In the genomic region with DNA sequence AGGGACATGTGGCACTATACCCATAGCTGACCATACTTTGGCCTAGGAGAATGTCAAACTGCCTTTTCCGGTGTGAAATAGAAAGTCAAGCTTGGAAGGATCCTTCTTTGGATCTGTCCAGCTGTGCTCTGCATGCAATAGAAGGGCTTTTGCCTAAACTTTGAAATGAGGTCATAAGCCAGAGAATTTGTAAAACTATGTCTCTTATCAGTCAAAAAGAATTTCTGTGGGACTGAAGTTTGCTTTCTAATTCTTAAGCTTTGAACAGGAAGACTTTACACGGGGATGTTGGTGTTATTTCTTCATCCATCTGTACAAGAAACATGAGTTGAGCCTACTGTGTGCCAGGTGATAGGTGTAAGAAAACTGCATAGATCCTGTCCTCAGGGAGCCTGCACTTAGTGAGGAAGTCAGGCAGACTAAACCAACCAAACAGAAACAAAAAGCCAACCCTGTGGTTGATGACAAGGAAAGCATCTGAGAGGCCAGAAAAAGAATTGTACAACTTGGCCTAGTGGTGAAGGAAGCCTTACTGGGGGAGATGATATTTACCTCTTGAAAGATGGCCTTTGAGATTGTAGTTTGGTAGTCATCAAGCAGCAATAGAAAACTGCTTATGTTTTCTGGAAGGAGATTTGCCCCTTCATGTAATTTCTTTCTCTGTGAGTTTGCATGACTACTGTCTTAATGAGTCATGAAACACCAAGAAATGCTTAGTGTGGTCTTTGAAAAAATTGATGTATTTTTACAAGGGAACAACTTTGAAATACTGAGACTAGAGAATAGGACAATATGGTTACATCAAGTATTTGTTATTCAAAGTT, we compare ENCODE assay signal across 14 cellular contexts. TPM values are rescaled to one million over a fixed set of nuclear protein-coding genes. Genes with fewer than 3 reads are reported as not detected.
DNase-seq lines count a peak whose midpoint lies in the region; ATAC-seq, FAIRE-seq and TF ChIP-seq lines count a peak whose summit lies in the region.
"Had no signal": no experiment of that assay in that cellular context is flagged by ENCODE, and none has a peak within 500 bp of the region (broad histone marks: within the 10 kb centered on the region; RNA-seq: fewer than 3 reads in every experiment).

No MANE protein-coding gene starts in this region.

- no peaks in the 10 kb centered on the region for H3K36me3 ChIP-seq in SK-N-SH (replicated peaks in 1 of 2; ENCODE audit: control insufficient read depth in 1 of 2, insufficient read depth in 2 of 2, low read length in 1 of 2)
- H3K36me3 ChIP-seq in K562 (ENCODE audit: control insufficient read depth, insufficient read depth, low read length) = no peaks in the 10 kb centered on the region
- no peaks in the 10 kb centered on the region for H3K36me3 ChIP-seq in tibial artery

- POLR2A ChIA-PET in SK-N-SH (lab: Yijun Ruan, JAX) = no interaction called here
- POLR2A ChIA-PET in K562 (lab: Yijun Ruan, JAX) = interaction anchor here (0.6 kb wide), 1 partner anchor 174 kb away, joined by 3 read pairs; no protein-coding TSS in a partner anchor

- H4K20me1 ChIP-seq in SK-N-SH (ENCODE audit: insufficient read depth) (no peaks in the 10 kb centered on the region), K562 (replicated peaks; ENCODE audit: control insufficient read depth, insufficient read depth, low read length) (no peaks in the 10 kb centered on the region)

- WGBS in SK-N-SH (ENCODE audit: low lambda C conversion rate) = 85% methylated on average over 2 of the region's 2 CpGs
- 3% methylated on average over 2 of the region's 2 CpGs for WGBS in K562 (ENCODE audit: insufficient coverage, low coverage, missing lambda C conversion rate)

- H3K27ac ChIP-seq in SK-N-SH (ENCODE audit: low read depth in 2 of 2, low read length in 1 of 2) (peak overlapping the region in 1 of 2 experiments; percentile 9; a peak in 2 of 4 replicates), K562 (ENCODE audit: extremely low read depth, low read depth, low read length) (no peak overlapping the region), tibial artery (peak overlapping the region; percentile 53 to 62)
- H3K27ac ChIP-seq: 22Rv1, parathyroid adenoma had no signal

- no peak overlapping the region for H3K9ac ChIP-seq in SK-N-SH
- no peak overlapping the region for H3K9ac ChIP-seq in K562 (ENCODE audit: insufficient read depth in 1 of 2, low read depth in 2 of 2, low read length in 2 of 2)
- H3K9ac ChIP-seq: parathyroid adenoma had no signal

- peaks cover 9% of the 10 kb centered on the region for H3F3A ChIP-seq in SK-N-SH (replicated peaks; ENCODE audit: insufficient read depth)

- TF ChIP-seq EP300 in SK-N-SH (IDR thresholded peaks at IDR 0.05; ENCODE audit: borderline replicate concordance in 1 of 2, low read depth in 1 of 2, low read length in 1 of 2) = no peak
- no peak for TF ChIP-seq EP300 in K562 (IDR thresholded peaks at IDR 0.05; ENCODE audit: low read length)

- H3K9me1 ChIP-seq in K562 (ENCODE audit: control insufficient read depth, insufficient read depth, low read length) = no peaks in the 10 kb centered on the region

- no TSS peak for BruUV-seq in K562 (replicated peaks; lab: Mats Ljungman, UMichigan)

- no peak overlapping the region for H3K4me3 ChIP-seq in SK-N-SH (ENCODE audit: low read depth in 2 of 2, low read length in 1 of 2)
- H3K4me3 ChIP-seq in K562 = no peak overlapping the region
- H3K4me3 ChIP-seq in tibial artery = no peak overlapping the region

- ATAC-seq in SK-N-SH treated with all-trans-retinoic acid at 6 μM for 48 hours (no peak), K562 (no peak), GM21367 (IDR thresholded peaks at IDR 0.05; ENCODE audit: unreplicated experiment) (no peak), HG02870 (IDR thresholded peaks at IDR 0.05; ENCODE audit: unreplicated experiment) (no peak)
- ATAC-seq: effector memory CD8-positive, alpha-beta T cell had no signal

- DNase-seq in SK-N-SH (no peak), K562 (ENCODE audit: extremely low read depth in 1 of 4, low spot score in 3 of 4) (no peak), hepatic stellate cell (ENCODE audit: low spot score) (peak; percentile 55), tibial artery (no peak), NCI-H524 treated with DMSO at 0.1 percent for 48 hours (lab: John Stamatoyannopoulos, UW) (no peak)
- DNase-seq: effector memory CD8-positive, alpha-beta T cell; NCI-H1436 had no signal

- H3K27me3 ChIP-seq in SK-N-SH (ENCODE audit: insufficient read depth) = no peaks in the 10 kb centered on the region
- H3K27me3 ChIP-seq in K562 (ENCODE audit: control insufficient read depth in 2 of 2, insufficient read depth in 2 of 2, low read length in 2 of 2) = 0 out of 5 replicates have a peak, but pooled peaks cover 0 to 3% of the 10 kb centered on the region in 2 experiments
- H3K27me3 ChIP-seq in tibial artery = no peaks in the 10 kb centered on the region

- FAIRE-seq in K562 (lab: Jason Lieb, UNC) = no peak
- FAIRE-seq: G401.6 had no signal

- H3K9me2 ChIP-seq in SK-N-SH = no peaks in the 10 kb centered on the region

- CTCF ChIA-PET in SK-N-SH (lab: Yijun Ruan, JAX) (interaction anchor here (0.7 kb wide), 1 partner anchor 780 kb away, joined by 3 read pairs; no protein-coding TSS in a partner anchor), K562 (lab: Yijun Ruan, JAX; ENCODE audit: low intra/inter-chr PET ratio) (no interaction called here)

- TF ChIP-seq RAD21 in SK-N-SH (IDR thresholded peaks at IDR 0.05; ENCODE audit: low read length) (no peak), K562 (CRISPR knock-in tag; conservative IDR thresholded peaks at IDR 0.05 in 1 of 2, IDR thresholded peaks at IDR 0.05 in 1 of 2) (no peak)

- no peak overlapping the region for H3K4me2 ChIP-seq in SK-N-SH
- no peak overlapping the region for H3K4me2 ChIP-seq in K562 (ENCODE audit: insufficient read depth, low read length)

- TF ChIP-seq CTCF in SK-N-SH (IDR thresholded peaks at IDR 0.05) (no peak), K562 (IDR thresholded peaks at IDR 0.05 in 2 of 3, conservative IDR thresholded peaks at IDR 0.05 in 1 of 3; ENCODE audit: insufficient read depth in 2 of 3, low read depth in 1 of 3, low read length in 3 of 3) (no peak), tibial artery (IDR thresholded peaks at IDR 0.05) (no peak)

- H3K4me1 ChIP-seq in SK-N-SH (ENCODE audit: control insufficient read depth in 1 of 2, insufficient read depth in 2 of 2, low read depth in 1 of 2, low read length in 1 of 2) = peaks cover 10 to 12% of the 10 kb centered on the region in 2 experiments
- H3K4me1 ChIP-seq in K562 (replicated peaks in 1 of 2; ENCODE audit: control insufficient read depth in 2 of 2, insufficient read depth in 2 of 2, low read length in 2 of 2) = no peaks in the 10 kb centered on the region; a peak in 1 of 5 replicates
- peaks cover 3 to 86% (median 43%) of the 10 kb centered on the region in 4 donors for H3K4me1 ChIP-seq in tibial artery
- H3K4me1 ChIP-seq: parathyroid adenoma had no signal

- in situ Hi-C loops in K562 (cut with MboI) = no loop called here

- H2AFZ ChIP-seq in SK-N-SH (ENCODE audit: low read depth) = no peak overlapping the region
- no peak overlapping the region for H2AFZ ChIP-seq in K562 (ENCODE audit: low read depth, low read length)
- H2AFZ ChIP-seq: parathyroid adenoma had no signal

- H3K79me2 ChIP-seq in SK-N-SH (ENCODE audit: insufficient read depth) = no peaks in the 10 kb centered on the region
- H3K79me2 ChIP-seq in K562 (ENCODE audit: control insufficient read depth, insufficient read depth, low read length) = no peaks in the 10 kb centered on the region
- H3K79me2 ChIP-seq: parathyroid adenoma had no signal

- H3K9me3 ChIP-seq in SK-N-SH (no peaks in the 10 kb centered on the region), K562 (replicated peaks; ENCODE audit: control insufficient read depth, insufficient read depth, low read depth, low read length) (no peaks in the 10 kb centered on the region), tibial artery (no peaks in the 10 kb centered on the region)

- intact Hi-C loops in K562 (cut with micrococcal nuclease) = loop anchor here (10.0 kb wide), 1 partner anchor 185 kb away; no protein-coding TSS in a partner anchor
- intact Hi-C loops in tibial artery (cut with DNase I; ENCODE audit: low total_unique reads) = no loop called here

- TF ChIP-seq POLR2A in K562 (conservative IDR thresholded peaks at IDR 0.05) = no peak

TF ChIP-seq in SK-N-SH, 30 proteins besides CTCF, POLR2A, EP300 and RAD21 (continues in another document):
- TF ChIP-seq JUND (IDR thresholded peaks at IDR 0.05) (0 out of 2 replicates have a peak, but pooled peaks have one; percentile 12), NFIC (IDR thresholded peaks at IDR 0.05; ENCODE audit: borderline replicate concordance) (no peak)

TF ChIP-seq in SK-N-SH treated with all-trans-retinoic acid at 6 μM for 48 hours, 23 proteins besides CTCF, POLR2A, EP300 and RAD21 (continues in another document):
- TF ChIP-seq ZNF8 (CRISPR knock-in tag; IDR thresholded peaks at IDR 0.05) = no peak
- no peak for TF ChIP-seq OSR1 (CRISPR knock-in tag; IDR thresholded peaks at IDR 0.05)
- TF ChIP-seq GLIS3 (CRISPR knock-in tag; IDR thresholded peaks at IDR 0.05) = no peak

TF ChIP-seq in K562, 482 proteins besides CTCF, POLR2A, EP300 and RAD21:
- TF ChIP-seq ZKSCAN1 (IDR thresholded peaks at IDR 0.05; ENCODE audit: low read depth, low read length) (0 out of 2 replicates have a peak, but pooled peaks have one; percentile 21), ZNF140 (CRISPR knock-in tag; IDR thresholded peaks at IDR 0.05) (no peak)

RNA-seq across cellular contexts. Expression of a gene that starts 24.8 kb away (rescaled TPM):
- polyA plus RNA-seq in SK-N-SH (2012; rRNA removed) (2.4 and 3.8 TPM in 2 replicates), K562 (2011; rRNA removed) (0.03 and 0.14 TPM in 2 replicates), K562 (2014; fragmentation: Illumina TruSeq; extraction: Trizol) (0.04 TPM in 1 of 2 replicates, not detected in the other), K562 (2014; fragmentation: Nextera tagmentation; extraction: Ambion mirVana) (not detected), K562 (2014; rRNA removed) (not detected in 2 replicates)
- 4.0 and 5.1 TPM in 2 replicates for polyA plus RNA-seq in SK-N-SH (2012; cell fraction: cytosol; rRNA removed)
- 2.6 and 7.2 TPM in 2 replicates for polyA plus RNA-seq in SK-N-SH (2012; cell fraction: nucleus; rRNA removed)
- 0.09 TPM in 1 of 2 replicates, not detected in the other for total RNA-seq in K562 (2011; cell fraction: chromatin; rRNA removed; ENCODE audit: low replicate concordance)
- not detected in 2 replicates for total RNA-seq in K562 (2011; cell fraction: nucleolus; rRNA removed)
- 0.99 TPM in 1 of 2 replicates, not detected in the other for total RNA-seq in K562 (2011; cell fraction: nucleoplasm; rRNA removed)
- total RNA-seq in K562 (2014; rRNA removed) (0.04 and 0.41 TPM in 2 replicates), K562 (2014; rRNA removed; fragmentation: Illumina TruSeq; extraction: Trizol) (0.11 TPM in 1 of 2 replicates, not detected in the other), K562 (2015; rRNA removed; fragmentation: Illumina TruSeq; extraction: Trizol) (0.04 and 0.14 TPM in 2 replicates), K562 (2021) (0.04 and 0.11 TPM in 2 replicates)
- polyA plus RNA-seq in K562 (2011; cell fraction: cytosol; rRNA removed) = 0.01 TPM in 1 of 2 replicates, not detected in the other
- polyA plus RNA-seq in K562 (2011; cell fraction: nucleus; rRNA removed) = 0.20 and 0.36 TPM in 2 replicates
- 0.07 and 0.17 TPM in 2 replicates for polyA plus RNA-seq in K562 (2012)
- polyA minus RNA-seq in K562 (2011; rRNA and poly(A)+ RNA removed) = 0.14 TPM in 1 of 2 replicates, not detected in the other
- polyA minus RNA-seq in K562 (2011; cell fraction: cytosol; rRNA and poly(A)+ RNA removed) = not detected in 2 replicates
- 0.13 and 0.22 TPM in 2 replicates for polyA minus RNA-seq in K562 (2011; cell fraction: nucleus; rRNA and poly(A)+ RNA removed)
- total RNA-seq: activated T-helper 1 cell treated with anti-CD3 and anti-CD28 coated beads, Interleukin-12 subunit alpha, Interleukin-12 subunit beta, Interleukin-2, Interleukin-4 antibody, amounts not matched to agents 30 ng/mL and 10 ng/mL and 1 ng/mL, durations not matched to agents 14 hours and 24 hours and 36 hours had no signal
